In the genomic region with DNA sequence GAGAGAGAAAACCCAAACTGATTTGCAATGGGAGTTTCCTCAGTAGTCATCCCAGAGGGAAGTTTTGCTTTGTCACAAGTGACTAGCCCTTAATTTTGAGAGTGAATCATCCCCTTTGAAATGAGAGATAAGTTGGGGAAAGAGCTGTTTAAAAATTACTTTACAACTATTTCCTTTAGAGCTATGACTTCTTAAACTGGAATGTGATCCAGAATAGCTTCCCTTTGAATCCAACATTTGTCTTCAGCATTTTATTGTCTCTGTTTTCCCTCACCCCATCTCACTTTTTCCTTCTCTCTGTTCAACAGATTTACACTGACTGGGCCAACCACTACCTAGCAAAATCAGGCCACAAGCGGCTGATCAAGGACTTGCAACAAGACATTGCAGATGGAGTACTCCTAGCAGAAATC, we compare ENCODE assay signal across 11 cellular contexts.
DNase-seq lines count a peak whose midpoint lies in the region; ATAC-seq, FAIRE-seq and TF ChIP-seq lines count a peak whose summit lies in the region.
"Had no signal": no experiment of that assay in that cellular context is flagged by ENCODE, and none has a peak within 500 bp of the region (broad histone marks: within the 10 kb centered on the region; RNA-seq: fewer than 3 reads in every experiment).

No MANE protein-coding gene starts in this region.

- H3K4me1 ChIP-seq in right atrium auricular region: no peaks in the 10 kb centered on the region
- peaks cover 25% of the 10 kb centered on the region for H3K4me1 ChIP-seq in left ventricle myocardium inferior
- H3K4me1 ChIP-seq in keratinocyte (ENCODE audit: control insufficient read depth, extremely low read depth, insufficient read depth, low read length): peaks cover 25% of the 10 kb centered on the region
- H3K4me1 ChIP-seq: pancreas had no signal

- dilution Hi-C loops in keratinocyte (cut with MboI; ENCODE audit: extremely low pct_ligation_motif_present, low sequenced_read_pairs): no loop called here

- H3K79me2 ChIP-seq in keratinocyte (ENCODE audit: control insufficient read depth, insufficient read depth, low read length): peaks cover 28% of the 10 kb centered on the region

- peak; percentile 94 for FAIRE-seq in keratinocyte (lab: Jason Lieb, UNC)

- H3K9me1 ChIP-seq in keratinocyte (ENCODE audit: control insufficient read depth, extremely low read depth, insufficient read depth, low read length): no peaks in the 10 kb centered on the region

- H3K9me3 ChIP-seq in right atrium auricular region (no peaks in the 10 kb centered on the region), left ventricle myocardium inferior (replicated peaks) (no peaks in the 10 kb centered on the region), keratinocyte (ENCODE audit: control insufficient read depth, low read depth, low read length) (no peaks in the 10 kb centered on the region)
- H3K9me3 ChIP-seq: pancreas had no signal

- H3K27me3 ChIP-seq in right atrium auricular region (no peaks in the 10 kb centered on the region), left ventricle myocardium inferior (ENCODE audit: low read depth) (no peaks in the 10 kb centered on the region), keratinocyte (ENCODE audit: control insufficient read depth, extremely low read depth, insufficient read depth, low read length) (no peaks in the 10 kb centered on the region)
- H3K27me3 ChIP-seq: pancreas had no signal

- H3K9ac ChIP-seq in keratinocyte (ENCODE audit: control insufficient read depth, extremely low read depth, insufficient read depth, low read length): peak overlapping the region; percentile 77

- ATAC-seq in GM21367 (IDR thresholded peaks at IDR 0.05; ENCODE audit: unreplicated experiment): no peak

- H3K27ac ChIP-seq in right atrium auricular region (peak overlapping the region; percentile 26 to 50), left ventricle myocardium inferior (replicated peaks) (no peak overlapping the region), keratinocyte (ENCODE audit: control insufficient read depth, insufficient read depth, low read length) (peak overlapping the region; percentile 93)
- H3K27ac ChIP-seq: pancreas had no signal

- intact Hi-C loops in left ventricle myocardium inferior (cut with micrococcal nuclease): no loop called here

- H3K36me3 ChIP-seq in right atrium auricular region (no peaks in the 10 kb centered on the region), left ventricle myocardium inferior (no peaks in the 10 kb centered on the region), keratinocyte (ENCODE audit: control insufficient read depth in 2 of 2, extremely low read depth in 1 of 2, insufficient read depth in 2 of 2, low read length in 2 of 2) (peaks cover 1 to 6% of the 10 kb centered on the region in 2 experiments)
- H3K36me3 ChIP-seq: pancreas had no signal

- H3K4me3 ChIP-seq in right atrium auricular region: no peak overlapping the region
- no peak overlapping the region for H3K4me3 ChIP-seq in left ventricle myocardium inferior
- peak overlapping the region; percentile 41 to 80 (median 77) for H3K4me3 ChIP-seq in keratinocyte (ENCODE audit: control insufficient read depth in 2 of 3, extremely low read depth in 1 of 3, insufficient read depth in 2 of 3, low read depth in 1 of 3, low read length in 3 of 3)
- H3K4me3 ChIP-seq: pancreas had no signal

- peak overlapping the region; percentile 37 for H2AFZ ChIP-seq in keratinocyte (ENCODE audit: control insufficient read depth, low read length)

- H4K20me1 ChIP-seq in keratinocyte (ENCODE audit: control insufficient read depth, extremely low read depth, insufficient read depth, low read length): no peaks in the 10 kb centered on the region

- peak overlapping the region; percentile 57 for H3K4me2 ChIP-seq in keratinocyte (ENCODE audit: control insufficient read depth, extremely low read depth, insufficient read depth, low read depth, low read length)

- TF ChIP-seq CTCF in right atrium auricular region (IDR thresholded peaks at IDR 0.05): no peak
- TF ChIP-seq CTCF in left ventricle myocardium inferior (IDR thresholded peaks at IDR 0.05; ENCODE audit: borderline replicate concordance): no peak
- peak in 2 of 3 experiments; percentile 4 to 8 for TF ChIP-seq CTCF in keratinocyte (optimal IDR thresholded peaks at IDR 0.05 in 1 of 3, IDR thresholded peaks at IDR 0.05 in 1 of 3, conservative IDR thresholded peaks at IDR 0.05 in 1 of 3; ENCODE audit: extremely low read depth in 1 of 3, insufficient read depth in 2 of 3, low read length in 3 of 3)

- no peak for DNase-seq in right atrium auricular region (ENCODE audit: low spot score)
- no peak for DNase-seq in left ventricle myocardium inferior
- DNase-seq in amniotic stem cell (lab: John Stamatoyannopoulos, UW): peak; percentile 34
- peak; percentile 75 for DNase-seq in keratinocyte (ENCODE audit: low read depth, low spot score)
- DNase-seq in cerebellar cortex (ENCODE audit: low spot score): no peak
- DNase-seq in SHP77 (lab: John Stamatoyannopoulos, UW): no peak
- no peak for DNase-seq in stimulated activated CD4-positive, alpha-beta T cell treated with anti-CD3 and anti-CD28 coated beads, Interleukin-2, amount 100 ng/mL, for 48 hours
- DNase-seq: activated T-cell treated with anti-CD3 and anti-CD28 coated beads, Interleukin-2, amount 50 U/mL, for 24 hours; AML-193; pancreas had no signal

Comparison
In these comparisons a context has a peak if more than half of its experiments do, and no peak if none do; other contexts are left out.
1. DNase-seq: peak in amniotic stem cell (single experiment) and keratinocyte (single experiment); none in right atrium auricular region (single experiment), left ventricle myocardium inferior (single experiment), cerebellar cortex (single experiment), SHP77 (0 of 2) and stimulated activated CD4-positive, alpha-beta T cell treated with anti-CD3 and anti-CD28 coated beads, Interleukin-2, amount 100 ng/mL, for 48 hours (0 of 2).
2. H3K4me3 ChIP-seq: peak in keratinocyte (3 of 3); none in right atrium auricular region (0 of 2) and left ventricle myocardium inferior (single experiment).
3. CTCF ChIP-seq: peak in keratinocyte (2 of 3); none in right atrium auricular region (0 of 2) and left ventricle myocardium inferior (single experiment).